ENCODE assay signal across 8 cellular contexts in genomic region chr12:96401061-96401871, GRCh38. TPM values are rescaled to one million over a fixed set of nuclear protein-coding genes. Genes with fewer than 3 reads are reported as not detected.
DNase-seq lines count a peak whose midpoint lies in the region; ATAC-seq, FAIRE-seq and TF ChIP-seq lines count a peak whose summit lies in the region.

No MANE protein-coding gene starts in this region.

- H3K27ac Mint-ChIP-seq in activated CD8-positive, alpha-beta T cell treated with anti-CD3 and anti-CD28 coated beads for 36 hours: peak overlapping the region; percentile 95
- H3K27ac Mint-ChIP-seq in naive B cell: peak overlapping the region; percentile 88 to 98 (median 96)

- peak overlapping the region; percentile 92 for H3K4me3 Mint-ChIP-seq in activated CD8-positive, alpha-beta T cell treated with anti-CD3 and anti-CD28 coated beads for 36 hours
- H3K4me3 Mint-ChIP-seq in naive B cell: peak overlapping the region; percentile 84 to 99 (median 95)

- DNase-seq in A549 (ENCODE audit: low read depth in 1 of 2, low spot score in 1 of 2) (peak; percentile 83 to 89), GM12864 (ENCODE audit: low read depth) (no peak), NCI-H345 treated with DMSO at 0.1 percent for 48 hours (lab: John Stamatoyannopoulos, UW; ENCODE audit: unreplicated experiment) (peak; percentile 62), naive B cell (peak; percentile 64), uterus (no peak)
- DNase-seq in activated CD8-positive, alpha-beta T cell treated with anti-CD3 and anti-CD28 coated beads for 36 hours: peak; percentile 57

- peak overlapping the region; percentile 96 for H3K27ac ChIP-seq in A549
- peak overlapping the region; percentile 98 to 99 for H3K27ac ChIP-seq in uterus

- 7% methylated on average over 19 of the region's 19 CpGs for WGBS in A549 (ENCODE audit: missing lambda C conversion rate)

- TF ChIP-seq RAD21 in A549 (conservative IDR thresholded peaks at IDR 0.05 in 1 of 2, IDR thresholded peaks at IDR 0.05 in 1 of 2): peak; percentile 44 to 61

- H3K27me3 ChIP-seq in uterus: no peaks in the 10 kb centered on the region

- H3K27me3 Mint-ChIP-seq in activated CD8-positive, alpha-beta T cell treated with anti-CD3 and anti-CD28 coated beads for 36 hours: no peaks in the 10 kb centered on the region
- H3K27me3 Mint-ChIP-seq in naive B cell: no peaks in the 10 kb centered on the region

- peak overlapping the region; percentile 79 for H3K4me2 ChIP-seq in A549

- H3K36me3 Mint-ChIP-seq in activated CD8-positive, alpha-beta T cell treated with anti-CD3 and anti-CD28 coated beads for 36 hours (ENCODE audit: low read depth): peaks cover 2% of the 10 kb centered on the region
- H3K36me3 Mint-ChIP-seq in naive B cell: no peaks in the 10 kb centered on the region

- no peak for TF ChIP-seq POLR2A in A549 (IDR thresholded peaks at IDR 0.05; ENCODE audit: low read length)
- TF ChIP-seq POLR2A in uterus (IDR thresholded peaks at IDR 0.05): peak in 1 of 2 donors; percentile 6

- H3K9me3 ChIP-seq in A549 (no peaks in the 10 kb centered on the region), uterus (no peaks in the 10 kb centered on the region)

- intact Hi-C loops in activated CD8-positive, alpha-beta T cell treated with anti-CD3 and anti-CD28 coated beads for 36 hours (cut with micrococcal nuclease): loop anchor here (2.0 to 5.0 kb wide), 4 partner anchors 46 to 116 kb away; partner anchors contain the start of gene CFAP54
- intact Hi-C loops in uterus (cut with DNase I; ENCODE audit: low total_unique reads): loop anchor here (10.0 kb wide), 1 partner anchor 84 kb away; the partner anchor contains the start of gene CFAP54

- H3K4me1 ChIP-seq in A549 (peaks cover 29% of the 10 kb centered on the region), uterus (peaks cover 0 to 3% of the 10 kb centered on the region in 2 donors)

- FAIRE-seq in A549 (lab: Jason Lieb, UNC): no peak

- no peak for TF ChIP-seq EP300 in A549 (IDR thresholded peaks at IDR 0.05)

- POLR2A ChIA-PET in A549 (lab: Yijun Ruan, JAX): interaction anchor here (1.3 kb wide), 1 partner anchor 96 kb away, joined by 3 read pairs; no protein-coding TSS in a partner anchor
- POLR2A ChIA-PET in activated CD8-positive, alpha-beta T cell treated with anti-CD3 and anti-CD28 coated beads for 36 hours (lab: Charles Lee): interaction anchor here (0.7 to 3.8 kb wide), 12 partner anchors 13 to 401 kb away, joined by 3 to 44 read pairs (median 4); no protein-coding TSS in a partner anchor

- no peaks in the 10 kb centered on the region for H3K36me3 ChIP-seq in uterus

- CTCF ChIA-PET in A549 (lab: Yijun Ruan, JAX): interaction anchor here (0.7 to 3.8 kb wide), 24 partner anchors 10 to 353 kb away, joined by 3 to 32 read pairs (median 4); partner anchors contain the start of gene CFAP54
- CTCF ChIA-PET in activated CD8-positive, alpha-beta T cell treated with anti-CD3 and anti-CD28 coated beads for 36 hours (lab: Charles Lee): interaction anchor here (0.6 to 4.4 kb wide), 30 partner anchors 10 to 354 kb away, joined by 3 to 33 read pairs (median 4); partner anchors contain the start of gene CFAP54

- peaks cover 24% of the 10 kb centered on the region for H3K4me1 Mint-ChIP-seq in activated CD8-positive, alpha-beta T cell treated with anti-CD3 and anti-CD28 coated beads for 36 hours (ENCODE audit: low read depth)
- peaks cover 19 to 38% (median 27%) of the 10 kb centered on the region in 3 donors for H3K4me1 Mint-ChIP-seq in naive B cell

- ATAC-seq in A549 (peak; percentile 49 to 56), HG03064 (IDR thresholded peaks at IDR 0.05; ENCODE audit: low read depth, unreplicated experiment) (peak; percentile 22), esophagus mucosa (peak; percentile 12), naive B cell (ENCODE audit: low read depth in 2 of 2) (peak; percentile 9 to 15)
- peak; percentile 21 for ATAC-seq in activated CD8-positive, alpha-beta T cell treated with anti-CD3 and anti-CD28 coated beads for 36 hours

- H3K9me3 Mint-ChIP-seq in activated CD8-positive, alpha-beta T cell treated with anti-CD3 and anti-CD28 coated beads for 36 hours: no peaks in the 10 kb centered on the region
- no peaks in the 10 kb centered on the region for H3K9me3 Mint-ChIP-seq in naive B cell

- H3K4me3 ChIP-seq in A549: peak overlapping the region; percentile 90
- H3K4me3 ChIP-seq in GM12864 (ENCODE audit: low read depth, low read length): peak overlapping the region; percentile 87
- H3K4me3 ChIP-seq in uterus: peak overlapping the region; percentile 76 to 98

- TF ChIP-seq CTCF in A549 (IDR thresholded peaks at IDR 0.05) (peak; percentile 56), GM12864 (IDR thresholded peaks at IDR 0.05; ENCODE audit: low read depth, low read length, missing control alignments) (peak; percentile 43), uterus (IDR thresholded peaks at IDR 0.05) (peak; percentile 43 to 53 (median 47))
- peak; percentile 81 for TF ChIP-seq CTCF in activated CD8-positive, alpha-beta T cell treated with anti-CD3 and anti-CD28 coated beads for 36 hours (IDR thresholded peaks at IDR 0.05)

TF ChIP-seq in A549, 52 proteins besides CTCF, POLR2A, EP300 and RAD21 (continues in another document):
- TF ChIP-seq REST (IDR thresholded peaks at IDR 0.05): no peak
- no peak for TF ChIP-seq BCL3 (IDR thresholded peaks at IDR 0.05)
- no peak for TF ChIP-seq MAFK (IDR thresholded peaks at IDR 0.05; ENCODE audit: partially characterized antibody)
- TF ChIP-seq PBX3 (IDR thresholded peaks at IDR 0.05): no peak
- TF ChIP-seq ZSCAN20 (CRISPR knock-in tag; IDR thresholded peaks at IDR 0.05): peak; percentile 73; the same call in 1 of the 2 replicates
- TF ChIP-seq, protein P1, sequence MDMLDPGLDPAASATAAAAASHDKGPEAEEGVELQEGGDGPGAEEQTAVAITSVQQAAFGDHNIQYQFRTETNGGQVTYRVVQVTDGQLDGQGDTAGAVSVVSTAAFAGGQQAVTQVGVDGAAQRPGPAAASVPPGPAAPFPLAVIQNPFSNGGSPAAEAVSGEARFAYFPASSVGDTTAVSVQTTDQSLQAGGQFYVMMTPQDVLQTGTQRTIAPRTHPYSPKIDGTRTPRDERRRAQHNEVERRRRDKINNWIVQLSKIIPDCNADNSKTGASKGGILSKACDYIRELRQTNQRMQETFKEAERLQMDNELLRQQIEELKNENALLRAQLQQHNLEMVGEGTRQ (IDR thresholded peaks at IDR 0.05): no peak
- peak; percentile 55 for TF ChIP-seq SMC3 (IDR thresholded peaks at IDR 0.05)
- no peak for TF ChIP-seq TP53 (CRISPR knock-in tag; IDR thresholded peaks at IDR 0.05)
- TF ChIP-seq CBX2 (IDR thresholded peaks at IDR 0.05; ENCODE audit: borderline replicate concordance, low read depth): no peak
- TF ChIP-seq GATA3 (IDR thresholded peaks at IDR 0.05; ENCODE audit: borderline replicate concordance): no peak

RNA-seq across cellular contexts. Expression of gene CDK17, which starts 1.0 kb away (rescaled TPM):
- polyA plus RNA-seq in A549 (2011; rRNA removed): 34.5 and 43.5 TPM in 2 replicates
- 5.1 and 6.4 TPM in 2 replicates for polyA plus RNA-seq in A549 (2012; cell fraction: cytosol; rRNA removed)
- 5.5 TPM in 2 replicates for polyA plus RNA-seq in A549 (2012; cell fraction: nucleus; rRNA removed)
- 11.2 to 12.1 TPM (median 11.4 TPM) in 3 replicates for polyA plus RNA-seq in A549 (2017; fragmentation: RNase III; extraction: RNeasy Plus Mini Kit Qiagen cat#74134 plus additional on column Dnase treatment)
- polyA minus RNA-seq in A549 (2011; rRNA and poly(A)+ RNA removed): 49.2 and 54.1 TPM in 2 replicates
- 10 to 100 TPM; 28.4 to 29.0 TPM for total RNA-seq in activated CD8-positive, alpha-beta T cell treated with anti-CD3 and anti-CD28 coated beads for 36 hours
- 16.7 TPM for total RNA-seq in esophagus mucosa
- 10 to 100 TPM; 21.4 to 39.0 (median 23.9) TPM for polyA plus RNA-seq in naive B cell (ENCODE audit: low read depth in 6 of 6)
- total RNA-seq in uterus: 100 to 1,000 TPM in 2 of 4 donors, 10 to 100 TPM in 2; 93.5 to 105 (median 102) TPM

Comparison
In these comparisons a context has a peak if more than half of its experiments do, and no peak if none do; other contexts are left out.
1. DNase-seq: peak in A549 (2 of 2), NCI-H345 treated with DMSO at 0.1 percent for 48 hours (single experiment), activated CD8-positive, alpha-beta T cell treated with anti-CD3 and anti-CD28 coated beads for 36 hours (single experiment) and naive B cell (single experiment); none in GM12864 (single experiment) and uterus (0 of 2).
2. Peak in every context shown above with its lines, with median percentiles within 50 percentile points of each other: ATAC-seq, H3K4me3 ChIP-seq and CTCF ChIP-seq.